9 cellular contexts compared by ENCODE assay signal in genomic region chr10:11824376-11824775, GRCh38. TPM values are rescaled to one million over a fixed set of nuclear protein-coding genes. Genes with fewer than 3 reads are reported as not detected.
A peak's percentile ranks its signal among the peaks of the same experiment; 100 is the strongest.
DNase-seq lines count a peak whose midpoint lies in the region; ATAC-seq and TF ChIP-seq lines count a peak whose summit lies in the region.
"Had no signal": no experiment of that assay in that cellular context is flagged by ENCODE, and none has a peak within 500 bp of the region (broad histone marks: within the 10 kb centered on the region; RNA-seq: fewer than 3 reads in every experiment).

No MANE protein-coding gene starts in this region.

- peaks cover 15% of the 10 kb centered on the region for H3K27me3 ChIP-seq in GM23338 (ENCODE audit: insufficient read depth)
- H3K27me3 ChIP-seq in esophagus muscularis mucosa, result peaks cover 0 to 59% (median 21%) of the 10 kb centered on the region in 4 donors

- H3K27ac Mint-ChIP-seq in GM23338, result no peak overlapping the region
- peak overlapping the region; percentile 92 for H3K27ac Mint-ChIP-seq in progenitor cell of endocrine pancreas

- H3K36me3 ChIP-seq in GM23338 (ENCODE audit: insufficient read depth) (no peaks in the 10 kb centered on the region), SK-N-MC (ENCODE audit: insufficient read depth, low read length) (no peaks in the 10 kb centered on the region), esophagus muscularis mucosa (no peaks in the 10 kb centered on the region)

- H3K27ac ChIP-seq in GM23338 (ENCODE audit: low read depth), result no peak overlapping the region
- H3K27ac ChIP-seq in SK-N-MC, result no peak overlapping the region
- H3K27ac ChIP-seq in esophagus muscularis mucosa (replicated peaks in 1 of 4), result no peak overlapping the region

- H3K36me3 Mint-ChIP-seq in GM23338 (ENCODE audit: low read depth), result no peaks in the 10 kb centered on the region; the same call in 2 of the 3 replicates
- H3K36me3 Mint-ChIP-seq in progenitor cell of endocrine pancreas (ENCODE audit: insufficient read depth), result peaks cover 7% of the 10 kb centered on the region

- H3K9me3 ChIP-seq in SK-N-MC (ENCODE audit: low read depth, low read length), result no peaks in the 10 kb centered on the region
- H3K9me3 ChIP-seq in esophagus muscularis mucosa, result no peaks in the 10 kb centered on the region

- H3K4me3 Mint-ChIP-seq in GM23338 (peak overlapping the region; percentile 85), progenitor cell of endocrine pancreas (ENCODE audit: low read depth) (peak overlapping the region; percentile 92)

- 69% methylated on average over 6 of the region's 6 CpGs for WGBS in esophagus muscularis mucosa

- peak overlapping the region; percentile 96 for H3K4me2 ChIP-seq in GM23338

- no peak for TF ChIP-seq EP300 in esophagus muscularis mucosa (IDR thresholded peaks at IDR 0.05)

- H3K4me1 Mint-ChIP-seq in GM23338 (peaks cover 18% of the 10 kb centered on the region), progenitor cell of endocrine pancreas (ENCODE audit: low read depth) (peaks cover 31% of the 10 kb centered on the region)

- H3K9me3 Mint-ChIP-seq in GM23338 (no peaks in the 10 kb centered on the region), progenitor cell of endocrine pancreas (ENCODE audit: low read depth) (no peaks in the 10 kb centered on the region)

- H3F3A ChIP-seq in GM23338 (replicated peaks; ENCODE audit: low read depth), result peaks cover 6% of the 10 kb centered on the region; the same call in 1 of the 2 replicates

- peaks cover 15% of the 10 kb centered on the region for H3K4me1 ChIP-seq in GM23338 (ENCODE audit: insufficient read depth)
- peaks cover 3 to 13% (median 11%) of the 10 kb centered on the region in 4 donors for H3K4me1 ChIP-seq in esophagus muscularis mucosa

- TF ChIP-seq CTCF in GM23338 (conservative IDR thresholded peaks at IDR 0.05; ENCODE audit: low read depth in 2 of 2), result no peak
- no peak for TF ChIP-seq CTCF in esophagus muscularis mucosa (IDR thresholded peaks at IDR 0.05)
- TF ChIP-seq CTCF in progenitor cell of endocrine pancreas (IDR thresholded peaks at IDR 0.05; ENCODE audit: unreplicated experiment), result no peak

- H3K9me2 ChIP-seq in GM23338 (ENCODE audit: insufficient read depth), result no peaks in the 10 kb centered on the region

- H3K79me2 ChIP-seq in GM23338 (replicated peaks; ENCODE audit: insufficient read depth), result peaks cover 12% of the 10 kb centered on the region

- intact Hi-C loops in esophagus muscularis mucosa (cut with DNase I), result no loop called here

- H3K4me3 ChIP-seq in GM23338 (peak overlapping the region; percentile 90), SK-N-MC (peak overlapping the region; percentile 79), esophagus muscularis mucosa (peak overlapping the region in 3 of 4 donors; percentile 65 to 76 (median 72))

- peaks cover 8% of the 10 kb centered on the region for H3K27me3 Mint-ChIP-seq in GM23338 (ENCODE audit: insufficient read depth, low read depth, poor library complexity)
- H3K27me3 Mint-ChIP-seq in progenitor cell of endocrine pancreas, result no peaks in the 10 kb centered on the region

- H4K20me1 ChIP-seq in GM23338 (replicated peaks; ENCODE audit: insufficient read depth), result no peaks in the 10 kb centered on the region; the same call in 1 of the 2 replicates

- no peak overlapping the region for H3K9ac ChIP-seq in SK-N-MC (ENCODE audit: insufficient read length)

- no peak for DNase-seq in GM23338 (ENCODE audit: low spot score)
- DNase-seq in SK-N-MC (ENCODE audit: low read depth, low spot score), result no peak
- no peak for DNase-seq in esophagus muscularis mucosa (ENCODE audit: extremely low spot score)
- no peak for DNase-seq in progenitor cell of endocrine pancreas (ENCODE audit: low spot score, unreplicated experiment)
- no peak for DNase-seq in CD1c-positive myeloid dendritic cell (ENCODE audit: extremely low spot score)
- DNase-seq in NCI-H1694 treated with DMSO at 0.1 percent for 48 hours (lab: John Stamatoyannopoulos, UW), result no peak
- DNase-seq in cortex of kidney (lab: John Stamatoyannopoulos, UW), result no peak
- DNase-seq: hippocampal formation had no signal

- no peak overlapping the region for H2AFZ ChIP-seq in GM23338

- no peak for ATAC-seq in GM23338
- no peak for ATAC-seq in HG02938 (IDR thresholded peaks at IDR 0.05; ENCODE audit: unreplicated experiment)

- TF ChIP-seq POLR2A in esophagus muscularis mucosa (IDR thresholded peaks at IDR 0.05; ENCODE audit: low read depth), result no peak

TF ChIP-seq in GM23338, 12 proteins besides CTCF, POLR2A, EP300 and RAD21 (continues in another document):
- TF ChIP-seq REST (IDR thresholded peaks at IDR 0.05; ENCODE audit: unreplicated experiment), result no peak
- no peak for TF ChIP-seq EZH2phosphoT487 (IDR thresholded peaks at IDR 0.05; ENCODE audit: unreplicated experiment)
- no peak for TF ChIP-seq POLR2AphosphoS5 (IDR thresholded peaks at IDR 0.05; ENCODE audit: low read depth)
- no peak for TF ChIP-seq ZNF114 (CRISPR knock-in tag; IDR thresholded peaks at IDR 0.05)
- TF ChIP-seq STAT1 (IDR thresholded peaks at IDR 0.05; ENCODE audit: unreplicated experiment), result no peak
- no peak for TF ChIP-seq CREB1 (CRISPR knock-in tag; IDR thresholded peaks at IDR 0.05; ENCODE audit: low read depth)
- TF ChIP-seq EZH2 (IDR thresholded peaks at IDR 0.05; ENCODE audit: low read depth, unreplicated experiment), result no peak
- TF ChIP-seq ETS1 (IDR thresholded peaks at IDR 0.05), result no peak
- no peak for TF ChIP-seq JUNB (IDR thresholded peaks at IDR 0.05; ENCODE audit: unreplicated experiment)
- no peak for TF ChIP-seq NANOG (IDR thresholded peaks at IDR 0.05; ENCODE audit: borderline replicate concordance)

RNA-seq across cellular contexts. Expression of gene PROSER2, which starts 1.2 kb away (rescaled TPM):
- 5.6 and 10.8 TPM in 2 replicates for total RNA-seq in GM23338 (2014; rRNA removed; shearing (Covaris generic))
- polyA plus RNA-seq in GM23338 (2016; fragmentation: Nextera tagmentation; extraction: Ambion mirVana), result 3.7 and 4.2 TPM in 2 replicates
- total RNA-seq in esophagus muscularis mucosa (1 to 10 TPM; 2.5 to 5.9 (median 3.7) TPM), progenitor cell of endocrine pancreas (18.8 and 19.0 TPM in 2 replicates)
